In the genomic region with DNA sequence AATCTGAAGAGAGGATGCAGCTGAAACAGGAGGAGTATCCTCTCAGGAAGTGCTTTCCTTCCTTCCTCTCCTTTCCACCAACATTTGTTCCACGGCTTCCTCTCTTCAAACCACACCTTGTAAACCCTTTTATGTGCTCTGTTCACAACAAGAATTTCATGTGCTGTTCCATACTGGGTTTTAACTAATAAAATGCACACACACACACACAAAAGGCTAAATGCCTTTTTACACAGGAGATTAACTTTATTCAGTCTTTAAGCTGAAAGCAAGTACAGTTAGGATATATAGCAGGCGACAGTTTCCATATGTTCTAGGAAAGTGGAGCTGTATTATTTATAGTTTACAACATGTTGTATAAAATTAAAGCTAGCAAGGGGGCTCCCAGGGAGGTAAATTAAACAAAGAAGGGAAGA, we compare ENCODE assay signal across 10 cellular contexts.
A peak's percentile ranks its signal among the peaks of the same experiment; 100 is the strongest.
DNase-seq lines count a peak whose midpoint lies in the region; TF ChIP-seq lines count a peak whose summit lies in the region.
"Had no signal": no experiment of that assay in that cellular context is flagged by ENCODE, and none has a peak within 500 bp of the region (broad histone marks: within the 10 kb centered on the region; RNA-seq: fewer than 3 reads in every experiment).

No MANE protein-coding gene starts in this region.

- H3K36me3 ChIP-seq in parathyroid adenoma (ENCODE audit: control insufficient read depth, insufficient read depth, low read length), result no peaks in the 10 kb centered on the region

- no peaks in the 10 kb centered on the region for H3K27me3 ChIP-seq in parathyroid adenoma (ENCODE audit: control insufficient read depth, insufficient read depth, low read length)

- H3K27ac Mint-ChIP-seq in chondrocyte (ENCODE audit: unreplicated experiment) (peak overlapping the region; percentile 89), CD14-positive monocyte (peak overlapping the region in 2 of 7 donors; percentile 4 to 30)

- H3K4me2 ChIP-seq in parathyroid adenoma (ENCODE audit: low read length), result no peak overlapping the region

- peaks cover 35% of the 10 kb centered on the region for H3K4me1 ChIP-seq in parathyroid adenoma

- H3K36me3 Mint-ChIP-seq in chondrocyte (ENCODE audit: low read depth) (peaks cover 4% of the 10 kb centered on the region), CD14-positive monocyte (peaks cover 1 to 8% of the 10 kb centered on the region in 2 donors)
- H3K36me3 Mint-ChIP-seq: T-cell had no signal

- no peaks in the 10 kb centered on the region for H3K79me2 ChIP-seq in parathyroid adenoma

- TF ChIP-seq CTCF in chondrocyte (IDR thresholded peaks at IDR 0.05) (no peak), parathyroid adenoma (IDR thresholded peaks at IDR 0.05) (no peak), CD14-positive monocyte (IDR thresholded peaks at IDR 0.05) (no peak)

- no peaks in the 10 kb centered on the region for H3K27me3 Mint-ChIP-seq in chondrocyte (ENCODE audit: low read depth)
- no peaks in the 10 kb centered on the region for H3K27me3 Mint-ChIP-seq in CD14-positive monocyte (ENCODE audit: low read depth in 3 of 3)
- H3K27me3 Mint-ChIP-seq: T-cell had no signal

- intact Hi-C loops in CD14-positive monocyte (cut with micrococcal nuclease), result loop anchor here (5.0 to 10.0 kb wide), 2 partner anchors 89 to 103 kb away; partner anchors contain the start of gene REEP3 (in 1 of the 2)

- peak overlapping the region; percentile 95 for H3K27ac ChIP-seq in parathyroid adenoma

- H3K9me3 ChIP-seq in parathyroid adenoma (ENCODE audit: control insufficient read depth, low read length), result no peaks in the 10 kb centered on the region

- H3K9me3 Mint-ChIP-seq in chondrocyte (ENCODE audit: low read depth), result no peaks in the 10 kb centered on the region
- H3K9me3 Mint-ChIP-seq in CD14-positive monocyte, result no peaks in the 10 kb centered on the region
- H3K9me3 Mint-ChIP-seq: T-cell had no signal

- H3K4me1 Mint-ChIP-seq in chondrocyte (ENCODE audit: low read depth) (peaks cover 43% of the 10 kb centered on the region), CD14-positive monocyte (peaks cover 43% of the 10 kb centered on the region)

- no peak overlapping the region for H3K4me3 ChIP-seq in parathyroid adenoma (ENCODE audit: low read depth, low read length)

- DNase-seq in GDM1 (lab: John Stamatoyannopoulos, UW), result peak; percentile 15
- peak; percentile 14 for DNase-seq in LoVo (ENCODE audit: low spot score)
- no peak for DNase-seq in chondrocyte (ENCODE audit: low spot score)
- DNase-seq in CD14-positive monocyte (ENCODE audit: low spot score), result no peak
- no peak for DNase-seq in activated effector memory CD4-positive, alpha-beta T cell treated with anti-CD3 and anti-CD28 coated beads, Interleukin-2, amount 50 U/mL, for 16 hours
- no peak for DNase-seq in SKM-1 treated with dmso at 0.1 percent for 144 hours (lab: John Stamatoyannopoulos, UW; ENCODE audit: unreplicated experiment)
- DNase-seq in CD1c-positive myeloid dendritic cell (ENCODE audit: extremely low spot score), result no peak
- DNase-seq: activated gamma-delta T cell treated with Interleukin-2 at 50 U/mL for 16 hours had no signal

- no peak overlapping the region for H2AFZ ChIP-seq in parathyroid adenoma

- no peak overlapping the region for H3K9ac ChIP-seq in parathyroid adenoma

- H3K4me3 Mint-ChIP-seq in chondrocyte (ENCODE audit: unreplicated experiment), result no peak overlapping the region
- H3K4me3 Mint-ChIP-seq in CD14-positive monocyte, result peak overlapping the region in 1 of 2 donors; percentile 55

Comparison
In these comparisons a context has a peak if more than half of its experiments do, and no peak if none do; other contexts are left out.
1. DNase-seq: peak in GDM1 (single experiment) and LoVo (single experiment); none in chondrocyte (single experiment), CD14-positive monocyte (single experiment), activated effector memory CD4-positive, alpha-beta T cell treated with anti-CD3 and anti-CD28 coated beads, Interleukin-2, amount 50 U/mL, for 16 hours (single experiment), SKM-1 treated with dmso at 0.1 percent for 144 hours (single experiment) and CD1c-positive myeloid dendritic cell (single experiment).